ENCODE assay signal across 8 cellular contexts in the genomic region with DNA sequence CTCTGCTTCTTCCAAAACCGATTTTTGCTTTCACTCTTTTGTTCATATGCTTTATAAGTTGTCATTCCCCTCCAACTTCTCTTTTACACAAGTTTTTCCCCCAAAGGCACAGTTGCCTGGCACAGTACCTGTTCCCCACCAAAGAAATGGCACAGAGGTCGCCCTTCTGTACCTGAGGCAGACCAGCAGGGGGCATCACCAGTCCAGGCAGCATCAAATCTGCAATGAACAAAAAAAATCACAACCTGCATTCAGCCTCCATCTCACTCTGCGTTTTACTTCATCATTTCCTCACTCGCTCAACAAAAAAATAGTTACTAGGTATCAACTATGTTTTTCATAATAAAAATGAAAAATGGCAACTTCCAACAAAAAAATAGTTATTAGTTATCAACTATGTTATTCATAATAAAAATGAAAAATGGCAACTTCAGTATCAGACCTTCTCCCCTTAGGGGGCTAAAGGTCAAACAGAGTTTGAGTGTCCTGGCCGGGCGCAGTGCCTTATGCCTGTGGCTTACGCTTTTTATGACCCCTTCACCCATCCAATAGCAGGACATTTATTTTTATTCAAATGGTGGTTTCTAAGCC. TPM values are rescaled to one million over a fixed set of nuclear protein-coding genes. Genes with fewer than 3 reads are reported as not detected.
A peak's percentile ranks its signal among the peaks of the same experiment; 100 is the strongest.
DNase-seq lines count a peak whose midpoint lies in the region; ATAC-seq, FAIRE-seq and TF ChIP-seq lines count a peak whose summit lies in the region.

No MANE protein-coding gene starts in this region.

- peaks cover 8% of the 10 kb centered on the region for H3K36me3 ChIP-seq in mammary epithelial cell (ENCODE audit: insufficient read depth, low read length)

- CTCF ChIA-PET in mammary epithelial cell (lab: Charles Lee; ENCODE audit: low non-redundant PET), result interaction anchor here (0.6 to 1.0 kb wide), 2 partner anchors 41 to 56 kb away, joined by 3 to 4 read pairs; no protein-coding TSS in a partner anchor

- H3K9ac ChIP-seq in mammary epithelial cell (ENCODE audit: insufficient read depth, low read length), result no peak overlapping the region

- H3K27me3 ChIP-seq in mammary epithelial cell (ENCODE audit: insufficient read depth, low read length), result no peaks in the 10 kb centered on the region

- TF ChIP-seq CTCF in mammary epithelial cell (conservative IDR thresholded peaks at IDR 0.05 in 1 of 2, IDR thresholded peaks at IDR 0.05 in 1 of 2; ENCODE audit: extremely low read depth in 1 of 2, insufficient read depth in 1 of 2, low read depth in 1 of 2, low read length in 2 of 2), result peak; percentile 85 to 94

- no peak overlapping the region for H2AFZ ChIP-seq in mammary epithelial cell (ENCODE audit: low read depth, low read length)

- FAIRE-seq in TTC549 (lab: Jason Lieb, UNC), result peak; percentile 78
- no peak for FAIRE-seq in urothelium cell line (lab: Jason Lieb, UNC)

- no peaks in the 10 kb centered on the region for H3K9me3 Mint-ChIP-seq in naive thymus-derived CD8-positive, alpha-beta T cell

- no TSS peak for BruUV-seq in mammary epithelial cell (replicated peaks; lab: Mats Ljungman, UMichigan)

- intact Hi-C loops in mammary epithelial cell (cut with micrococcal nuclease), result loop anchor here (1.0 to 5.0 kb wide), 6 partner anchors 56 to 371 kb away; no protein-coding TSS in a partner anchor

- H3K27ac Mint-ChIP-seq in naive thymus-derived CD8-positive, alpha-beta T cell, result peak overlapping the region in 2 of 10 donors; percentile 57 to 77

- peaks cover 9% of the 10 kb centered on the region for H3K4me1 ChIP-seq in mammary epithelial cell (ENCODE audit: insufficient read depth, low read length)

- dilution Hi-C loops in mammary epithelial cell (cut with HindIII; ENCODE audit: low sequenced_read_pairs), result no loop called here

- WGBS in mammary epithelial cell (ENCODE audit: low coverage, missing lambda C conversion rate), result 42% methylated on average over 7 of the region's 7 CpGs

- H3K27ac ChIP-seq in mammary epithelial cell (ENCODE audit: insufficient read depth, low read depth, low read length), result no peak overlapping the region

- H3K9me3 ChIP-seq in mammary epithelial cell (replicated peaks; ENCODE audit: insufficient read depth, low read length), result no peaks in the 10 kb centered on the region

- H3K4me2 ChIP-seq in mammary epithelial cell (ENCODE audit: insufficient read depth, low read depth, low read length), result no peak overlapping the region

- no peak overlapping the region for H3K4me3 ChIP-seq in mammary epithelial cell (replicated peaks in 1 of 3; ENCODE audit: insufficient read depth in 1 of 3, low read depth in 2 of 3, low read length in 3 of 3)

- H3K4me1 Mint-ChIP-seq in naive thymus-derived CD8-positive, alpha-beta T cell, result peaks cover 12 to 32% (median 20%) of the 10 kb centered on the region in 4 donors

- H3K27me3 Mint-ChIP-seq in naive thymus-derived CD8-positive, alpha-beta T cell, result peaks cover 0 to 2% (median 0%) of the 10 kb centered on the region in 5 donors

- H4K20me1 ChIP-seq in mammary epithelial cell (ENCODE audit: insufficient read depth, low read length), result no peaks in the 10 kb centered on the region

- DNase-seq in ELF-1 (ENCODE audit: low read depth, low spot score) (peak; percentile 52), LoVo (ENCODE audit: low spot score) (peak; percentile 32), mammary epithelial cell (peak; percentile 33), urothelium cell line (ENCODE audit: low spot score) (peak; percentile 60)
- DNase-seq in naive thymus-derived CD8-positive, alpha-beta T cell, result peak; percentile 32 to 74 (median 51)

- H3K4me3 Mint-ChIP-seq in naive thymus-derived CD8-positive, alpha-beta T cell, result no peak overlapping the region

- ATAC-seq in naive thymus-derived CD8-positive, alpha-beta T cell, result peak in 1 of 2 donors; percentile 16
- ATAC-seq in HG02970 (IDR thresholded peaks at IDR 0.05; ENCODE audit: low FRiP score, unreplicated experiment), result no peak
- no peak for ATAC-seq in GM18873 (IDR thresholded peaks at IDR 0.05; ENCODE audit: low FRiP score, unreplicated experiment)

- in situ Hi-C loops in mammary epithelial cell (cut with MboI; ENCODE audit: low sequenced_read_pairs in 2 of 2), result loop anchor here (5.0 to 25.0 kb wide), 2 partner anchors 54 to 354 kb away; a partner anchor contains a TSS

- H3K36me3 Mint-ChIP-seq in naive thymus-derived CD8-positive, alpha-beta T cell, result peaks cover 0 to 71% (median 11%) of the 10 kb centered on the region in 3 donors

- POLR2A ChIA-PET in naive thymus-derived CD8-positive, alpha-beta T cell (lab: Charles Lee), result interaction anchor here (0.5 kb wide), 1 partner anchor 10 kb away, joined by 3 read pairs; no protein-coding TSS in a partner anchor

- H3K79me2 ChIP-seq in mammary epithelial cell (ENCODE audit: insufficient read depth, low read length), result peaks cover 16% of the 10 kb centered on the region

RNA-seq across cellular contexts. Expression of a gene that starts 4.1 kb away (rescaled TPM):
- 10 to 100 TPM; 43.0 to 44.0 TPM for total RNA-seq in mammary epithelial cell
- polyA plus RNA-seq in mammary epithelial cell, result 58.9 TPM
- 35.4 TPM for polyA minus RNA-seq in mammary epithelial cell
- total RNA-seq in naive thymus-derived CD8-positive, alpha-beta T cell, result 10 to 100 TPM; 61.7 to 62.4 TPM
- 10 to 100 TPM; 38.9 to 46.0 (median 39.1) TPM for polyA plus RNA-seq in naive thymus-derived CD8-positive, alpha-beta T cell

RNA-seq across cellular contexts. Expression of a gene that starts 27.1 kb away (rescaled TPM):
- total RNA-seq in mammary epithelial cell, result 10 to 100 TPM; 23.2 to 35.3 TPM
- polyA plus RNA-seq in mammary epithelial cell, result 12.3 TPM
- 22.6 TPM for polyA minus RNA-seq in mammary epithelial cell
- under 1 TPM; 0.22 to 0.34 TPM for total RNA-seq in naive thymus-derived CD8-positive, alpha-beta T cell
- polyA plus RNA-seq in naive thymus-derived CD8-positive, alpha-beta T cell, result not detected

Comparison
In these comparisons a context has a peak if more than half of its experiments do, and no peak if none do; other contexts are left out.
1. RNA of a gene that starts 27.1 kb away (total RNA-seq): 23.2 to 35.3 TPM in mammary epithelial cell; 0.22 to 0.34 TPM in naive thymus-derived CD8-positive, alpha-beta T cell; every median in the first group is over 10 times any median in the second.
2. Peak in every context shown above with its lines, with median percentiles within 50 percentile points of each other: DNase-seq.